In the genomic region with DNA sequence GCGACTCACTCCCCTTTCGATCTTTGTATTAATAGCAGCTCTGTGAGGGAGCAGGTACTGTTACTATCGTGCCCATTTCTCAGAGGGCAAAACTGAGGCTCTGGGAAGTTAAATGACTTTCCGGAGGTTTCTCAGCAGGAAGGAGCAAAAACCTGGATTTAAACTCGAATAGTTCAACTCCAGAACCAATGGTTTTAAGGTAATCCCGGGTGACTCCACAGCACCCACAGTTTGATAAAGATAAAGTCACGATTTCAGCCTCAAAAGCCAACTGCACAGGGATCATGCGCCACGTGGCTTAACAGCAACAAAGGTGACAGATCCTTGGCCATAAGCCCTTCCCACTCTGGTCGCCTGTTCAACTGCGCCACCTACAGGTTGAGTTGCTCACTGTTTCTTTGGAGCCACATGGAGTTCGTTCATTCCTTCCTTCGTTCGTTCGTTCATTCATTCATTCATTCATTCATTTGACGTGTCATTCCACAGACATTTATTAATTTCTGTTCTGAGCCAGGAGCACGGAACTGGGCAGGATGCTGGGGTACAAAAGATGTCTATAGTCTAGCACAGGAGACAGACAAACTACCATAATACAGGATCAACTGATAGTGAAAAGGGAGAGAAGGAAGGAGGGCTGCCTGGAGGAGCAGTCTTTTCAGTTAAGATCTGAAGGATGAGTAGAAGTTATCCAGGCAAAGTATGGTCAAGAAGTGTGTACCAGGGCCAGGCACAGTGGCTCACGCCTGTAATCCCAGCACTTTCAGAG, we compare ENCODE assay signal across 8 cellular contexts.
A peak's percentile ranks its signal among the peaks of the same experiment; 100 is the strongest.
DNase-seq lines count a peak whose midpoint lies in the region; ATAC-seq and TF ChIP-seq lines count a peak whose summit lies in the region.

No MANE protein-coding gene starts in this region.

- H4K20me1 ChIP-seq in PC-3 (ENCODE audit: low read length), result no peaks in the 10 kb centered on the region

- ATAC-seq in PC-3, result peak; percentile 62
- peak; percentile 79 to 82 for ATAC-seq in left cardiac atrium
- no peak for ATAC-seq in HG02870 (IDR thresholded peaks at IDR 0.05; ENCODE audit: unreplicated experiment)
- no peak for ATAC-seq in GM18519 (IDR thresholded peaks at IDR 0.05; ENCODE audit: low FRiP score, unreplicated experiment)

- no peak overlapping the region for H3K27ac ChIP-seq in PC-3 (ENCODE audit: low read length)

- in situ Hi-C loops in HAP-1 (cut with MboI; ENCODE audit: low sequenced_read_pairs), result loop anchor here (5.0 kb wide), 1 partner anchor 51 kb away; no protein-coding TSS in a partner anchor

- DNase-seq in CMK (ENCODE audit: low read depth) (peak; percentile 22), HAP-1 (ENCODE audit: low spot score in 2 of 2) (peak; percentile 59 to 80), PC-3 (peak; percentile 68), left cardiac atrium (peak; percentile 75), pulmonary artery endothelial cell (ENCODE audit: low read depth, low spot score) (peak; percentile 59)
- peak; percentile 30 for DNase-seq in activated naive CD4-positive, alpha-beta T cell treated with anti-CD3 and anti-CD28 coated beads, Interleukin-2, amount 50 U/mL, for 16 hours

- BruUV-seq in PC-3 (replicated peaks; lab: Mats Ljungman, UMichigan), result no TSS peak

- no peaks in the 10 kb centered on the region for H3K79me2 ChIP-seq in PC-3 (ENCODE audit: low read length)

- CTCF ChIA-PET in PC-3 (lab: Charles Lee), result no interaction called here

- H2AFZ ChIP-seq in PC-3 (ENCODE audit: low read length), result no peak overlapping the region

- H3K9ac ChIP-seq in PC-3 (ENCODE audit: low read length), result no peak overlapping the region

- H3K36me3 ChIP-seq in HAP-1 (replicated peaks) (no peaks in the 10 kb centered on the region), PC-3 (ENCODE audit: low read depth, low read length) (no peaks in the 10 kb centered on the region)

- POLR2A ChIA-PET in PC-3 (lab: Charles Lee; ENCODE audit: unreplicated experiment), result no interaction called here

- H3K4me3 ChIP-seq in HAP-1 (no peak overlapping the region), PC-3 (ENCODE audit: low read length) (no peak overlapping the region)

- no peaks in the 10 kb centered on the region for H3K9me2 ChIP-seq in PC-3 (replicated peaks; ENCODE audit: low read length)

- peak; percentile 85 for TF ChIP-seq CTCF in PC-3 (conservative IDR thresholded peaks at IDR 0.05; ENCODE audit: low read depth, low read length)

- intact Hi-C loops in PC-3 (cut with micrococcal nuclease) (no loop called here), left cardiac atrium (cut with DNase I) (loop anchor here in 1 of 2 donors (2.0 kb wide), 1 partner anchor 50 kb away; no protein-coding TSS in a partner anchor)

- H3K9me3 ChIP-seq in HAP-1 (no peaks in the 10 kb centered on the region), PC-3 (ENCODE audit: low read length) (no peaks in the 10 kb centered on the region)

- no peak overlapping the region for H3K4me2 ChIP-seq in PC-3 (ENCODE audit: low read length)

- H3K27me3 ChIP-seq in HAP-1 (ENCODE audit: low read depth) (no peaks in the 10 kb centered on the region), PC-3 (ENCODE audit: low read length) (0 out of 2 replicates have a peak, but pooled peaks cover 7% of the 10 kb centered on the region)

- H3K4me1 ChIP-seq in HAP-1 (no peaks in the 10 kb centered on the region), PC-3 (ENCODE audit: insufficient read depth, low read length) (no peaks in the 10 kb centered on the region)

- H3F3A ChIP-seq in PC-3 (ENCODE audit: low read length, unreplicated experiment), result no peaks in the 10 kb centered on the region

Comparison
In these comparisons a context has a peak if more than half of its experiments do, and no peak if none do; other contexts are left out.
1. DNase-seq: peak in every context shown above with its lines; median percentile 75 in left cardiac atrium; 70 in HAP-1; 68 in PC-3; 59 in pulmonary artery endothelial cell; 30 in activated naive CD4-positive, alpha-beta T cell treated with anti-CD3 and anti-CD28 coated beads, Interleukin-2, amount 50 U/mL, for 16 hours; 22 in CMK.
2. ATAC-seq: peak in PC-3 (single experiment) and left cardiac atrium (2 of 2); none in HG02870 (single experiment) and GM18519 (single experiment).